ENCODE assay signal across 1 cellular context in genomic region chr1:211133841-211134669, GRCh38.
TF ChIP-seq lines count a peak whose summit lies in the region.

Gene KCNH1, minus strand, starts transcription at chr1:211134148. Its CDS starts 203 bp downstream, at chr1:211133945.

TF ChIP-seq in HepG2, 621 proteins besides CTCF, POLR2A, EP300 and RAD21 (continued from another document and continues in another):
- TF ChIP-seq SAFB2 (CRISPR knock-in tag; IDR thresholded peaks at IDR 0.05; ENCODE audit: borderline replicate concordance, low read depth) (peak; percentile 66; the same call in 1 of the 2 replicates), ZNF143 (CRISPR knock-in tag; IDR thresholded peaks at IDR 0.05) (0 out of 2 replicates have a peak, but pooled peaks have one; percentile 25), ZSCAN21 (CRISPR knock-in tag; IDR thresholded peaks at IDR 0.05; ENCODE audit: borderline replicate concordance) (peak; percentile 78; the same call in 1 of the 2 replicates), ZNF260 (CRISPR knock-in tag; IDR thresholded peaks at IDR 0.05; ENCODE audit: borderline replicate concordance, low read depth) (no peak), SPEN (CRISPR knock-in tag; IDR thresholded peaks at IDR 0.05; ENCODE audit: low read depth) (peak; percentile 49; the same call in 1 of the 2 replicates), BRD4 (CRISPR knock-in tag; IDR thresholded peaks at IDR 0.05) (0 out of 2 replicates have a peak, but pooled peaks have one; percentile 25), ATF7 (IDR thresholded peaks at IDR 0.05) (no peak), ATF7 (CRISPR knock-in tag; IDR thresholded peaks at IDR 0.05) (no peak), ZNF556 (CRISPR knock-in tag; IDR thresholded peaks at IDR 0.05; ENCODE audit: borderline replicate concordance) (peak; percentile 70; the same call in 1 of the 2 replicates), ADNP (CRISPR knock-in tag; IDR thresholded peaks at IDR 0.05) (0 out of 2 replicates have a peak, but pooled peaks have one; percentile 44), ELF3 (CRISPR knock-in tag; IDR thresholded peaks at IDR 0.05) (peak; percentile 49), TOPORS (CRISPR knock-in tag; IDR thresholded peaks at IDR 0.05) (peak; percentile 40; the same call in 1 of the 2 replicates), PTBP1 (IDR thresholded peaks at IDR 0.05; ENCODE audit: low read depth, low read length, poor library complexity, severe bottlenecking) (peak; percentile 75), HNF4A (CRISPR knock-in tag; IDR thresholded peaks at IDR 0.05) (no peak), SMC3 (IDR thresholded peaks at IDR 0.05; ENCODE audit: low read length) (peak; percentile 53), CBX2 (IDR thresholded peaks at IDR 0.05; ENCODE audit: low read depth, low read length) (no peak), CBX2 (CRISPR knock-in tag; IDR thresholded peaks at IDR 0.05; ENCODE audit: low read depth) (no peak), IKZF5 (CRISPR knock-in tag; IDR thresholded peaks at IDR 0.05) (no peak), MTF2 (CRISPR knock-in tag; IDR thresholded peaks at IDR 0.05; ENCODE audit: borderline replicate concordance) (peak; percentile 52; the same call in 1 of the 2 replicates), TAF15 (IDR thresholded peaks at IDR 0.05; ENCODE audit: low read depth, low read length, poor library complexity, severe bottlenecking) (peak; percentile 91), ZBTB43 (CRISPR knock-in tag; conservative IDR thresholded peaks at IDR 0.05) (0 out of 2 replicates have a peak, but pooled peaks have one; percentile 58), ZNF331 (CRISPR knock-in tag; IDR thresholded peaks at IDR 0.05) (peak; percentile 69), HHEX (CRISPR knock-in tag; IDR thresholded peaks at IDR 0.05) (no peak), EEA1 (CRISPR knock-in tag; IDR thresholded peaks at IDR 0.05; ENCODE audit: borderline replicate concordance) (peak; percentile 56; the same call in 1 of the 2 replicates), MTA3 (CRISPR knock-in tag; IDR thresholded peaks at IDR 0.05) (no peak), ZNF235 (CRISPR knock-in tag; IDR thresholded peaks at IDR 0.05; ENCODE audit: borderline replicate concordance) (0 out of 2 replicates have a peak, but pooled peaks have one; percentile 39), TMF1 (CRISPR knock-in tag; IDR thresholded peaks at IDR 0.05; ENCODE audit: low read depth) (0 out of 2 replicates have a peak, but pooled peaks have one; percentile 80), ZNF687 (CRISPR knock-in tag; IDR thresholded peaks at IDR 0.05) (peak; percentile 79), CBX5 (CRISPR knock-in tag; IDR thresholded peaks at IDR 0.05; ENCODE audit: borderline replicate concordance) (0 out of 2 replicates have a peak, but pooled peaks have one; percentile 50), TEAD3 (CRISPR knock-in tag; optimal IDR thresholded peaks at IDR 0.05; ENCODE audit: borderline replicate concordance) (peak; percentile 26), ZNF367 (CRISPR knock-in tag; IDR thresholded peaks at IDR 0.05; ENCODE audit: borderline replicate concordance) (peak; percentile 18; the same call in 1 of the 2 replicates), ESRRA (CRISPR knock-in tag; IDR thresholded peaks at IDR 0.05; ENCODE audit: low read depth) (0 out of 2 replicates have a peak, but pooled peaks have one; percentile 49), CCDC6 (CRISPR knock-in tag; IDR thresholded peaks at IDR 0.05) (peak; percentile 83; the same call in 1 of the 2 replicates), STAG1 (CRISPR knock-in tag; IDR thresholded peaks at IDR 0.05) (peak; percentile 92), SATB2 (CRISPR knock-in tag; IDR thresholded peaks at IDR 0.05) (0 out of 2 replicates have a peak, but pooled peaks have one; percentile 35), ZNF777 (CRISPR knock-in tag; IDR thresholded peaks at IDR 0.05) (peak; percentile 61), SP1 (IDR thresholded peaks at IDR 0.05) (no peak), SP1 (CRISPR knock-in tag; IDR thresholded peaks at IDR 0.05) (0 out of 2 replicates have a peak, but pooled peaks have one; percentile 12), TRIM24 (CRISPR knock-in tag; IDR thresholded peaks at IDR 0.05) (no peak), ZNF776 (CRISPR knock-in tag; IDR thresholded peaks at IDR 0.05) (peak; percentile 56; the same call in 1 of the 2 replicates), PHB2 (IDR thresholded peaks at IDR 0.05; ENCODE audit: partially characterized antibody) (no peak), BORCS8-MEF2B (CRISPR knock-in tag; IDR thresholded peaks at IDR 0.05) (peak; percentile 66; the same call in 1 of the 2 replicates), MEIS1 (CRISPR knock-in tag; IDR thresholded peaks at IDR 0.05; ENCODE audit: borderline replicate concordance) (no peak), ZBTB38 (CRISPR knock-in tag; IDR thresholded peaks at IDR 0.05) (0 out of 2 replicates have a peak, but pooled peaks have one; percentile 24)
- TF ChIP-seq, protein P1, sequence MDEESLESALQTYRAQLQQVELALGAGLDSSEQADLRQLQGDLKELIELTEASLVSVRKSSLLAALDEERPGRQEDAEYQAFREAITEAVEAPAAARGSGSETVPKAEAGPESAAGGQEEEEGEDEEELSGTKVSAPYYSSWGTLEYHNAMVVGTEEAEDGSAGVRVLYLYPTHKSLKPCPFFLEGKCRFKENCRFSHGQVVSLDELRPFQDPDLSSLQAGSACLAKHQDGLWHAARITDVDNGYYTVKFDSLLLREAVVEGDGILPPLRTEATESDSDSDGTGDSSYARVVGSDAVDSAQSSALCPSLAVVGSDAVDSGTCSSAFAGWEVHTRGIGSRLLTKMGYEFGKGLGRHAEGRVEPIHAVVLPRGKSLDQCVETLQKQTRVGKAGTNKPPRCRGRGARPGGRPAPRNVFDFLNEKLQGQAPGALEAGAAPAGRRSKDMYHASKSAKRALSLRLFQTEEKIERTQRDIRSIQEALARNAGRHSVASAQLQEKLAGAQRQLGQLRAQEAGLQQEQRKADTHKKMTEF (CRISPR knock-in tag; IDR thresholded peaks at IDR 0.05) = 0 out of 2 replicates have a peak, but pooled peaks have one; percentile 51
- TF ChIP-seq, protein P2, sequence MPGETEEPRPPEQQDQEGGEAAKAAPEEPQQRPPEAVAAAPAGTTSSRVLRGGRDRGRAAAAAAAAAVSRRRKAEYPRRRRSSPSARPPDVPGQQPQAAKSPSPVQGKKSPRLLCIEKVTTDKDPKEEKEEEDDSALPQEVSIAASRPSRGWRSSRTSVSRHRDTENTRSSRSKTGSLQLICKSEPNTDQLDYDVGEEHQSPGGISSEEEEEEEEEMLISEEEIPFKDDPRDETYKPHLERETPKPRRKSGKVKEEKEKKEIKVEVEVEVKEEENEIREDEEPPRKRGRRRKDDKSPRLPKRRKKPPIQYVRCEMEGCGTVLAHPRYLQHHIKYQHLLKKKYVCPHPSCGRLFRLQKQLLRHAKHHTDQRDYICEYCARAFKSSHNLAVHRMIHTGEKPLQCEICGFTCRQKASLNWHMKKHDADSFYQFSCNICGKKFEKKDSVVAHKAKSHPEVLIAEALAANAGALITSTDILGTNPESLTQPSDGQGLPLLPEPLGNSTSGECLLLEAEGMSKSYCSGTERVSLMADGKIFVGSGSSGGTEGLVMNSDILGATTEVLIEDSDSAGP (CRISPR knock-in tag; IDR thresholded peaks at IDR 0.05; ENCODE audit: borderline replicate concordance) = peak; percentile 24; the same call in 1 of the 2 replicates
- TF ChIP-seq, protein P3, sequence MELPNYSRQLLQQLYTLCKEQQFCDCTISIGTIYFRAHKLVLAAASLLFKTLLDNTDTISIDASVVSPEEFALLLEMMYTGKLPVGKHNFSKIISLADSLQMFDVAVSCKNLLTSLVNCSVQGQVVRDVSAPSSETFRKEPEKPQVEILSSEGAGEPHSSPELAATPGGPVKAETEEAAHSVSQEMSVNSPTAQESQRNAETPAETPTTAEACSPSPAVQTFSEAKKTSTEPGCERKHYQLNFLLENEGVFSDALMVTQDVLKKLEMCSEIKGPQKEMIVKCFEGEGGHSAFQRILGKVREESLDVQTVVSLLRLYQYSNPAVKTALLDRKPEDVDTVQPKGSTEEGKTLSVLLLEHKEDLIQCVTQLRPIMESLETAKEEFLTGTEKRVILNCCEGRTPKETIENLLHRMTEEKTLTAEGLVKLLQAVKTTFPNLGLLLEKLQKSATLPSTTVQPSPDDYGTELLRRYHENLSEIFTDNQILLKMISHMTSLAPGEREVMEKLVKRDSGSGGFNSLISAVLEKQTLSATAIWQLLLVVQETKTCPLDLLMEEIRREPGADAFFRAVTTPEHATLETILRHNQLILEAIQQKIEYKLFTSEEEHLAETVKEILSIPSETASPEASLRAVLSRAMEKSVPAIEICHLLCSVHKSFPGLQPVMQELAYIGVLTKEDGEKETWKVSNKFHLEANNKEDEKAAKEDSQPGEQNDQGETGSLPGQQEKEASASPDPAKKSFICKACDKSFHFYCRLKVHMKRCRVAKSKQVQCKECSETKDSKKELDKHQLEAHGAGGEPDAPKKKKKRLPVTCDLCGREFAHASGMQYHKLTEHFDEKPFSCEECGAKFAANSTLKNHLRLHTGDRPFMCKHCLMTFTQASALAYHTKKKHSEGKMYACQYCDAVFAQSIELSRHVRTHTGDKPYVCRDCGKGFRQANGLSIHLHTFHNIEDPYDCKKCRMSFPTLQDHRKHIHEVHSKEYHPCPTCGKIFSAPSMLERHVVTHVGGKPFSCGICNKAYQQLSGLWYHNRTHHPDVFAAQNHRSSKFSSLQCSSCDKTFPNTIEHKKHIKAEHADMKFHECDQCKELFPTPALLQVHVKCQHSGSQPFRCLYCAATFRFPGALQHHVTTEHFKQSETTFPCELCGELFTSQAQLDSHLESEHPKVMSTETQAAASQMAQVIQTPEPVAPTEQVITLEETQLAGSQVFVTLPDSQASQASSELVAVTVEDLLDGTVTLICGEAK (IDR thresholded peaks at IDR 0.05) = no peak
- TF ChIP-seq, protein P3 (CRISPR knock-in tag; IDR thresholded peaks at IDR 0.05) = no peak
